11 cellular contexts compared by ENCODE assay signal in genomic region chr10:29414501-29414900, GRCh38.
DNase-seq lines count a peak whose midpoint lies in the region; ATAC-seq and TF ChIP-seq lines count a peak whose summit lies in the region.
"Had no signal": no experiment of that assay in that cellular context is flagged by ENCODE, and none has a peak within 500 bp of the region (broad histone marks: within the 10 kb centered on the region; RNA-seq: fewer than 3 reads in every experiment).

No MANE protein-coding gene starts in this region.

- peaks cover 45% of the 10 kb centered on the region for H3K4me1 ChIP-seq in A673 (ENCODE audit: insufficient read depth, low read length, poor library complexity, severe bottlenecking)
- H3K4me1 ChIP-seq in GM23248 (ENCODE audit: insufficient read depth), result peaks cover 28% of the 10 kb centered on the region
- H3K4me1 ChIP-seq in endocrine pancreas (ENCODE audit: control insufficient read depth, insufficient read depth, low read length), result peaks cover 15% of the 10 kb centered on the region
- H3K4me1 ChIP-seq in gastrocnemius medialis, result peaks cover 66 to 68% of the 10 kb centered on the region in 2 donors

- no peak overlapping the region for H2AFZ ChIP-seq in GM23248

- no peak overlapping the region for H3K4me3 ChIP-seq in A673 (ENCODE audit: low read depth, low read length, poor library complexity, severe bottlenecking)
- no peak overlapping the region for H3K4me3 ChIP-seq in GM23248
- H3K4me3 ChIP-seq in endocrine pancreas (ENCODE audit: control insufficient read depth, insufficient read depth, low read length), result peak overlapping the region; percentile 8
- no peak overlapping the region for H3K4me3 ChIP-seq in gastrocnemius medialis

- no TSS peak for BruUV-seq in A673 (replicated peaks; lab: Mats Ljungman, UMichigan)

- peak overlapping the region; percentile 3 for H3K4me2 ChIP-seq in GM23248 (ENCODE audit: unreplicated experiment)

- H4K20me1 ChIP-seq in GM23248 (ENCODE audit: insufficient read depth), result peaks cover 20% of the 10 kb centered on the region

- CTCF ChIA-PET in A673 (lab: Charles Lee), result no interaction called here

- H3K27me3 ChIP-seq in A673 (replicated peaks; ENCODE audit: insufficient read depth, low read depth, low read length, poor library complexity) (no peaks in the 10 kb centered on the region), GM23248 (replicated peaks; ENCODE audit: insufficient read depth) (no peaks in the 10 kb centered on the region), endocrine pancreas (ENCODE audit: control insufficient read depth, insufficient read depth, low read length) (no peaks in the 10 kb centered on the region), gastrocnemius medialis (no peaks in the 10 kb centered on the region)

- H3K79me2 ChIP-seq in GM23248 (ENCODE audit: insufficient read depth), result peaks cover 98% of the 10 kb centered on the region

- no peak for TF ChIP-seq POLR2A in gastrocnemius medialis (IDR thresholded peaks at IDR 0.05)

- H3K9me3 ChIP-seq in A673 (ENCODE audit: low read depth, low read length, poor library complexity, severe bottlenecking) (no peaks in the 10 kb centered on the region), GM23248 (ENCODE audit: low read depth) (no peaks in the 10 kb centered on the region), endocrine pancreas (ENCODE audit: control insufficient read depth, low read length) (no peaks in the 10 kb centered on the region), gastrocnemius medialis (no peaks in the 10 kb centered on the region)

- peak overlapping the region; percentile 48 for H3K27ac ChIP-seq in A673 (ENCODE audit: low read depth, low read length, poor library complexity, severe bottlenecking)
- no peak overlapping the region for H3K27ac ChIP-seq in GM23248
- peak overlapping the region; percentile 16 to 99 (median 60) for H3K27ac ChIP-seq in gastrocnemius medialis

- H3K9ac ChIP-seq in GM23248, result no peak overlapping the region
- H3K9ac ChIP-seq in endocrine pancreas (ENCODE audit: control insufficient read depth, insufficient read depth, low read length), result no peak overlapping the region

- WGBS in GM23248 (ENCODE audit: low coverage in 1 of 2, low lambda C conversion rate in 2 of 2, missing lambda C conversion rate in 2 of 2), 2 experiments, result 93 to 97% methylated on average over 1 of the region's 1 CpG

- intact Hi-C loops in A673 (cut with micrococcal nuclease; ENCODE audit: unreplicated experiment), result no loop called here
- intact Hi-C loops in gastrocnemius medialis (cut with DNase I; ENCODE audit: low total_unique reads), result no loop called here

- TF ChIP-seq CTCF in A673 (conservative IDR thresholded peaks at IDR 0.05; ENCODE audit: low read depth, low read length) (no peak), gastrocnemius medialis (IDR thresholded peaks at IDR 0.05 in 4 of 5, conservative IDR thresholded peaks at IDR 0.05 in 1 of 5) (no peak)

- ATAC-seq in gastrocnemius medialis (no peak), HG02885 (IDR thresholded peaks at IDR 0.05; ENCODE audit: poor library complexity, unreplicated experiment) (no peak), HG03045 (IDR thresholded peaks at IDR 0.05; ENCODE audit: unreplicated experiment) (no peak)
- ATAC-seq: CD8-positive, alpha-beta T cell; HCT116 had no signal

- no peaks in the 10 kb centered on the region for H3K9me2 ChIP-seq in GM23248 (ENCODE audit: insufficient read depth)

- no peak for DNase-seq in A673 (ENCODE audit: low spot score)
- DNase-seq in GM23248, result no peak
- DNase-seq in gastrocnemius medialis, result no peak
- no peak for DNase-seq in SW480 (ENCODE audit: low spot score)
- DNase-seq: CD8-positive, alpha-beta T cell; COR-L47; DMS53 had no signal

- peaks cover 39% of the 10 kb centered on the region for H3K36me3 ChIP-seq in A673 (ENCODE audit: insufficient read depth, low read length, poor library complexity, severe bottlenecking)
- peaks cover 16% of the 10 kb centered on the region for H3K36me3 ChIP-seq in GM23248 (ENCODE audit: low read depth)
- H3K36me3 ChIP-seq in endocrine pancreas (ENCODE audit: control insufficient read depth, insufficient read depth, low read length), result no peaks in the 10 kb centered on the region
- peaks cover 0 to 9% of the 10 kb centered on the region in 2 donors for H3K36me3 ChIP-seq in gastrocnemius medialis

- H3F3A ChIP-seq in GM23248 (ENCODE audit: insufficient read depth), result peaks cover 13% of the 10 kb centered on the region

- POLR2A ChIA-PET in A673 (lab: Charles Lee; ENCODE audit: low non-redundant PET), result no interaction called here

- in situ Hi-C loops in GM23248 (cut with MboI), result no loop called here
- in situ Hi-C loops in gastrocnemius medialis (cut with MboI; ENCODE audit: low sequenced_read_pairs in 4 of 4), result no loop called here
